7 cellular contexts compared by ENCODE assay signal in the genomic region with DNA sequence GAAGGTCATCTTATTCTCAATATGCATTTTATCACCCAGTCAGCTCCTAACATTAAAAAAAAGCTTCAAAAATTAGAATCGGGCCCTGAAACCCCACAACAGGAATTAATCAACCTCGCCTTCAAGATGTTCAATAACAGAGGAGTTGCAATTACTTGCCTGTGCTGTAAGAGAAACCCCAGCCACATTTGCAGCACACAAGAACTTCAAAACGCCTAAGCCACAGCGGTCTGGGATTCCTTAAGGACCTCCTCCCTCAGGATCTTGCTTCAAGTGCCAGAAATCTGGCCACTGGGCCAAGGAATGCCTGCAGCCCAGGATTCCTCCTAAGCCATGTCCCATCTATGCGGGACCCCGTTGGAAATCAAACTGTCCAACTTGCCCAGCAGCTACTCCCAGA.
DNase-seq lines count a peak whose midpoint lies in the region; ATAC-seq and TF ChIP-seq lines count a peak whose summit lies in the region.
"Not testable (repeated sequence)": the region's sequence is repeated elsewhere in the genome, so short reads cannot be mapped to it uniquely, and the experiment has no call there.

No MANE protein-coding gene starts in this region.

- not testable (repeated sequence) for H3K14ac ChIP-seq in trophoblast cell (ENCODE audit: low read length)

- ATAC-seq in RWPE2 (ENCODE audit: low read depth); thoracic aorta (ENCODE audit: insufficient number of reproducible peaks, low FRiP score, low read depth): not testable (repeated sequence)

- H3K27ac ChIP-seq in RWPE2 (ENCODE audit: poor library complexity, severe bottlenecking), result peak overlapping the region; percentile 99
- H3K27ac ChIP-seq in epithelial cell of prostate, result peak overlapping the region; percentile 98
- not testable (repeated sequence) for H3K27ac ChIP-seq in trophoblast cell (ENCODE audit: low read depth, low read length)
- H3K27ac ChIP-seq in thoracic aorta, result peak overlapping the region; percentile 85 to 95

- H3K4me1 Mint-ChIP-seq in HFFc6 (ENCODE audit: low read depth) (peaks cover 50% of the 10 kb centered on the region), mesothelial cell of epicardium (peaks cover 40% of the 10 kb centered on the region)

- H3K18ac ChIP-seq in trophoblast cell (ENCODE audit: low read length), result not testable (repeated sequence)

- H2BK120ac ChIP-seq in trophoblast cell (ENCODE audit: insufficient read depth, low read length, poor library complexity), result peak overlapping the region; percentile 37

- not testable (repeated sequence) for H3K27me3 ChIP-seq in RWPE2 (ENCODE audit: insufficient read depth, poor library complexity, severe bottlenecking); trophoblast cell (ENCODE audit: insufficient read depth, low read length); thoracic aorta (replicated peaks; ENCODE audit: insufficient read depth)

- H3K4me1 ChIP-seq in RWPE2 (ENCODE audit: insufficient read depth, poor library complexity, severe bottlenecking), result peaks cover 33% of the 10 kb centered on the region
- H3K4me1 ChIP-seq in trophoblast cell (ENCODE audit: control insufficient read depth in 1 of 2, insufficient read depth in 2 of 2, low read length in 2 of 2), result not testable (repeated sequence)
- H3K4me1 ChIP-seq in thoracic aorta (ENCODE audit: control insufficient read depth in 1 of 2, low read depth in 2 of 2), result peaks cover 22 to 43% of the 10 kb centered on the region in 2 donors

- not testable (repeated sequence) for H3K4me3 ChIP-seq in RWPE2 (ENCODE audit: severe bottlenecking); trophoblast cell (ENCODE audit: low read depth, low read length); thoracic aorta

- not testable (repeated sequence) for H3K79me1 ChIP-seq in trophoblast cell (ENCODE audit: low read length)

- not testable (repeated sequence) for H2AFZ ChIP-seq in trophoblast cell (ENCODE audit: insufficient read depth, low read length, poor library complexity)

- H4K8ac ChIP-seq in trophoblast cell (ENCODE audit: low read depth, low read length), result not testable (repeated sequence)

- peak overlapping the region; percentile 48 for H4K91ac ChIP-seq in trophoblast cell (ENCODE audit: low read depth, low read length)

- not testable (repeated sequence) for H3K9me3 ChIP-seq in RWPE2 (ENCODE audit: severe bottlenecking); trophoblast cell (ENCODE audit: insufficient read depth, low read depth, low read length); thoracic aorta

- DNase-seq in HFFc6; RWPE2 (ENCODE audit: low spot score); epithelial cell of prostate (ENCODE audit: low read depth, low spot score); mesothelial cell of epicardium (ENCODE audit: low spot score in 2 of 2, unreplicated experiment in 2 of 2); trophoblast cell; thoracic aorta (ENCODE audit: low spot score): not testable (repeated sequence)
- peak; percentile 31 for DNase-seq in astrocyte of the hippocampus (ENCODE audit: low read depth, low spot score)

- H3K4me3 Mint-ChIP-seq in HFFc6, mesothelial cell of epicardium: not testable (repeated sequence)

- H3K27ac Mint-ChIP-seq in HFFc6, result peak overlapping the region; percentile 93; the same call in 1 of the 2 replicates
- peak overlapping the region; percentile 70 for H3K27ac Mint-ChIP-seq in mesothelial cell of epicardium

- not testable (repeated sequence) for H3K9me3 Mint-ChIP-seq in HFFc6, mesothelial cell of epicardium

- H3K36me3 ChIP-seq in RWPE2 (ENCODE audit: low read depth); trophoblast cell (ENCODE audit: control insufficient read depth in 1 of 2, insufficient read depth in 2 of 2, low read length in 2 of 2); thoracic aorta: not testable (repeated sequence)

- H3K79me2 ChIP-seq in trophoblast cell (ENCODE audit: control insufficient read depth, insufficient read depth, low read length, poor library complexity), result not testable (repeated sequence)

- H3K9ac ChIP-seq in trophoblast cell (ENCODE audit: low read length), result not testable (repeated sequence)

- WGBS in trophoblast cell (ENCODE audit: extremely low coverage, insufficient coverage, insufficient read length), result no CpG with 5 or more reads among the region's 6 CpGs

- not testable (repeated sequence) for H4K12ac ChIP-seq in trophoblast cell (ENCODE audit: low read depth, low read length)

- not testable (repeated sequence) for H3K4me2 ChIP-seq in trophoblast cell (ENCODE audit: low read length)

- H2BK12ac ChIP-seq in trophoblast cell (ENCODE audit: low read length), result peak overlapping the region; percentile 66

- not testable (repeated sequence) for H3K23ac ChIP-seq in trophoblast cell (ENCODE audit: low read length)

- H3K27me3 Mint-ChIP-seq in HFFc6 (ENCODE audit: insufficient read depth); mesothelial cell of epicardium (ENCODE audit: low read depth): not testable (repeated sequence)

- H3K4ac ChIP-seq in trophoblast cell (ENCODE audit: low read depth, low read length), result not testable (repeated sequence)

- H2AK5ac ChIP-seq in trophoblast cell (ENCODE audit: low read length), result not testable (repeated sequence)

- TF ChIP-seq CTCF in HFFc6 (IDR thresholded peaks at IDR 0.05); RWPE2 (IDR thresholded peaks at IDR 0.05; ENCODE audit: poor library complexity, severe bottlenecking); mesothelial cell of epicardium (IDR thresholded peaks at IDR 0.05; ENCODE audit: unreplicated experiment); thoracic aorta (IDR thresholded peaks at IDR 0.05): not testable (repeated sequence)

- not testable (repeated sequence) for H2BK5ac ChIP-seq in trophoblast cell (ENCODE audit: low read depth, low read length, poor library complexity)

- H3K36me3 Mint-ChIP-seq in HFFc6 (ENCODE audit: low read depth); mesothelial cell of epicardium: not testable (repeated sequence)
